In genomic region chr12:6224550-6224949, GRCh38 we compare ENCODE assay signal across 11 cellular contexts. TPM values are rescaled to one million over a fixed set of nuclear protein-coding genes. Genes with fewer than 3 reads are reported as not detected.
DNase-seq lines count a peak whose midpoint lies in the region; ATAC-seq and TF ChIP-seq lines count a peak whose summit lies in the region.
"Had no signal": no experiment of that assay in that cellular context is flagged by ENCODE, and none has a peak within 500 bp of the region (broad histone marks: within the 10 kb centered on the region; RNA-seq: fewer than 3 reads in every experiment).

No MANE protein-coding gene starts in this region.

- H3K4me3 Mint-ChIP-seq in immature natural killer cell = no peak overlapping the region
- H3K4me3 Mint-ChIP-seq in activated T-helper 2 cell treated with anti-CD3 and anti-CD28 coated beads, Interferon-gamma antibody, Interleukin-2, Interleukin-4, amounts not matched to agents 10 μg/mL and 5 μg/mL and 100 μg/mL, durations not matched to agents 14 hours and 24 hours and 36 hours (ENCODE audit: low read depth) = no peak overlapping the region
- H3K4me3 Mint-ChIP-seq: activated T-helper 17 cell treated with anti-CD3 and anti-CD28 coated beads, Interleukin-2, amount 50 U/mL, for 72 hours; IgD-negative memory B cell had no signal

- peaks cover 77 to 100% (median 98%) of the 10 kb centered on the region in 4 donors for H3K4me1 ChIP-seq in transverse colon

- intact Hi-C loops in transverse colon (cut with DNase I; ENCODE audit: low total_unique reads) = no loop called here
- intact Hi-C loops in activated T-helper 2 cell treated with anti-CD3 and anti-CD28 coated beads, Interferon-gamma antibody, Interleukin-2, Interleukin-4, amounts not matched to agents 10 μg/mL and 5 μg/mL and 100 μg/mL, durations not matched to agents 14 hours and 24 hours and 36 hours (cut with micrococcal nuclease) = no loop called here

- DNase-seq in NCI-H2171 (lab: John Stamatoyannopoulos, UW) (peak; percentile 68), middle frontal gyrus (ENCODE audit: extremely low spot score, low spot score) (peak; percentile 58), transverse colon (peak; percentile 50), immature natural killer cell (no peak)
- no peak for DNase-seq in activated T-helper 2 cell treated with anti-CD3 and anti-CD28 coated beads, Interferon-gamma antibody, Interleukin-2, Interleukin-4, amounts not matched to agents 10 μg/mL and 5 μg/mL and 100 μg/mL, durations not matched to agents 14 hours and 24 hours and 36 hours (ENCODE audit: low spot score)
- DNase-seq: SHP77 treated with DMSO at 0.1 percent for 48 hours; stimulated activated CD4-positive, alpha-beta T cell treated with anti-CD3 and anti-CD28 coated beads, Interleukin-12 subunit alpha, Interleukin-12 subunit beta, amount 100 ng/mL, for 4 hours had no signal

- TF ChIP-seq CTCF in transverse colon (IDR thresholded peaks at IDR 0.05) = no peak

- H3K27me3 ChIP-seq in transverse colon = no peaks in the 10 kb centered on the region

- H3K36me3 Mint-ChIP-seq in immature natural killer cell = no peaks in the 10 kb centered on the region
- no peaks in the 10 kb centered on the region for H3K36me3 Mint-ChIP-seq in activated T-helper 2 cell treated with anti-CD3 and anti-CD28 coated beads, Interferon-gamma antibody, Interleukin-2, Interleukin-4, amounts not matched to agents 10 μg/mL and 5 μg/mL and 100 μg/mL, durations not matched to agents 14 hours and 24 hours and 36 hours (ENCODE audit: low read depth)
- H3K36me3 Mint-ChIP-seq: IgD-negative memory B cell had no signal

- TF ChIP-seq EP300 in transverse colon (IDR thresholded peaks at IDR 0.05; ENCODE audit: low read depth) = no peak

- TF ChIP-seq POLR2A in transverse colon (IDR thresholded peaks at IDR 0.05) = no peak

- H3K27ac ChIP-seq in cingulate gyrus (ENCODE audit: low read depth, low read length) (peak overlapping the region; percentile 95), transverse colon (peak overlapping the region; percentile 93 to 97 (median 95))

- no peak for ATAC-seq in GM19397 (IDR thresholded peaks at IDR 0.05; ENCODE audit: unreplicated experiment)
- ATAC-seq: activated T-helper 17 cell treated with anti-CD3 and anti-CD28 coated beads, Interleukin-2, amount 50 U/mL, for 72 hours had no signal

- H3K36me3 ChIP-seq in transverse colon = no peaks in the 10 kb centered on the region

- no peaks in the 10 kb centered on the region for H3K4me1 Mint-ChIP-seq in immature natural killer cell
- H3K4me1 Mint-ChIP-seq in activated T-helper 2 cell treated with anti-CD3 and anti-CD28 coated beads, Interferon-gamma antibody, Interleukin-2, Interleukin-4, amounts not matched to agents 10 μg/mL and 5 μg/mL and 100 μg/mL, durations not matched to agents 14 hours and 24 hours and 36 hours (ENCODE audit: low read depth) = peaks cover 8% of the 10 kb centered on the region
- H3K4me1 Mint-ChIP-seq: activated T-helper 17 cell treated with anti-CD3 and anti-CD28 coated beads, Interleukin-2, amount 50 U/mL, for 72 hours had no signal

- WGBS in transverse colon (ENCODE audit: low coverage in 1 of 2), 2 donors = 47% methylated on average over 10 of the region's 10 CpGs; no CpG with 5 or more reads in 1 of the 2 donors

- no peaks in the 10 kb centered on the region for H3K9me3 ChIP-seq in transverse colon

- no peak overlapping the region for H3K4me3 ChIP-seq in transverse colon

- H3K27ac Mint-ChIP-seq in immature natural killer cell = no peak overlapping the region
- no peak overlapping the region for H3K27ac Mint-ChIP-seq in activated T-helper 2 cell treated with anti-CD3 and anti-CD28 coated beads, Interferon-gamma antibody, Interleukin-2, Interleukin-4, amounts not matched to agents 10 μg/mL and 5 μg/mL and 100 μg/mL, durations not matched to agents 14 hours and 24 hours and 36 hours
- H3K27ac Mint-ChIP-seq: activated T-helper 17 cell treated with anti-CD3 and anti-CD28 coated beads, Interleukin-2, amount 50 U/mL, for 72 hours had no signal

- no peaks in the 10 kb centered on the region for H3K9me3 Mint-ChIP-seq in immature natural killer cell
- no peaks in the 10 kb centered on the region for H3K9me3 Mint-ChIP-seq in activated T-helper 2 cell treated with anti-CD3 and anti-CD28 coated beads, Interferon-gamma antibody, Interleukin-2, Interleukin-4, amounts not matched to agents 10 μg/mL and 5 μg/mL and 100 μg/mL, durations not matched to agents 14 hours and 24 hours and 36 hours
- H3K9me3 Mint-ChIP-seq: activated T-helper 17 cell treated with anti-CD3 and anti-CD28 coated beads, Interleukin-2, amount 50 U/mL, for 72 hours; IgD-negative memory B cell had no signal

- in situ Hi-C loops in transverse colon (cut with MboI; ENCODE audit: low pct_ligation_motif_present in 1 of 4, low pct_unique_long_range_greater_than_20kb in 1 of 4, low sequenced_read_pairs in 3 of 4) = no loop called here

- H3K27me3 Mint-ChIP-seq in immature natural killer cell (ENCODE audit: low read depth in 3 of 3) = peaks cover 3 to 7% (median 6%) of the 10 kb centered on the region in 3 donors
- peaks cover 2% of the 10 kb centered on the region for H3K27me3 Mint-ChIP-seq in activated T-helper 2 cell treated with anti-CD3 and anti-CD28 coated beads, Interferon-gamma antibody, Interleukin-2, Interleukin-4, amounts not matched to agents 10 μg/mL and 5 μg/mL and 100 μg/mL, durations not matched to agents 14 hours and 24 hours and 36 hours (ENCODE audit: low read depth)

RNA-seq across cellular contexts. Expression of gene CD9, which starts 24.4 kb away (rescaled TPM):
- 100 to 1,000 TPM; 207 to 668 (median 481) TPM for total RNA-seq in transverse colon
- 1 to 10 TPM; 2.1 to 9.8 (median 5.1) TPM for polyA plus RNA-seq in immature natural killer cell
- 24.8 and 26.4 TPM in 2 replicates for total RNA-seq in activated T-helper 2 cell treated with anti-CD3 and anti-CD28 coated beads, Interferon-gamma antibody, Interleukin-2, Interleukin-4, amounts not matched to agents 10 μg/mL and 5 μg/mL and 100 μg/mL, durations not matched to agents 14 hours and 24 hours and 36 hours

Comparison
In these comparisons a context has a peak if more than half of its experiments do, and no peak if none do; other contexts are left out.
1. DNase-seq: peak in NCI-H2171 (single experiment), middle frontal gyrus (single experiment) and transverse colon (single experiment); none in immature natural killer cell (0 of 3) and activated T-helper 2 cell treated with anti-CD3 and anti-CD28 coated beads, Interferon-gamma antibody, Interleukin-2, Interleukin-4, amounts not matched to agents 10 μg/mL and 5 μg/mL and 100 μg/mL, durations not matched to agents 14 hours and 24 hours and 36 hours (single experiment).